8 cellular contexts compared by ENCODE assay signal in genomic region chr7:139358541-139359365, GRCh38. TPM values are rescaled to one million over a fixed set of nuclear protein-coding genes. Genes with fewer than 3 reads are reported as not detected.
DNase-seq lines count a peak whose midpoint lies in the region; ATAC-seq and TF ChIP-seq lines count a peak whose summit lies in the region.

No MANE protein-coding gene starts in this region.

- peak overlapping the region; percentile 97 for H3K4me3 ChIP-seq in CD8-positive, alpha-beta T cell (ENCODE audit: low read depth, low read length)
- peak overlapping the region; percentile 99 for H3K4me3 ChIP-seq in HUES6 (ENCODE audit: low read depth, low read length)
- H3K4me3 ChIP-seq in liver (ENCODE audit: low read depth in 1 of 3, low read length in 3 of 3), result peak overlapping the region; percentile 94 to 98 (median 96)

- H3K4me1 Mint-ChIP-seq in CD8-positive, alpha-beta T cell (ENCODE audit: low read depth), result peaks cover 35% of the 10 kb centered on the region
- peaks cover 29% of the 10 kb centered on the region for H3K4me1 Mint-ChIP-seq in T-helper 2 cell treated with Interferon-gamma antibody and Interleukin-4, amounts not matched to agents 5 μg/mL and 100 μg/mL, for 36 hours (ENCODE audit: low read depth)
- peaks cover 39% of the 10 kb centered on the region for H3K4me1 Mint-ChIP-seq in central memory CD8-positive, alpha-beta T cell

- peak in 4 of 7 experiments; percentile 24 to 52 (median 29) for DNase-seq in CD8-positive, alpha-beta T cell
- peak; percentile 29 for DNase-seq in T-helper 2 cell treated with Interferon-gamma antibody and Interleukin-4, amounts not matched to agents 5 μg/mL and 100 μg/mL, for 36 hours (ENCODE audit: low spot score)
- no peak for DNase-seq in central memory CD8-positive, alpha-beta T cell (ENCODE audit: low spot score in 2 of 2)
- peak; percentile 29 to 30 for DNase-seq in stimulated activated CD8-positive, alpha-beta memory T cell treated with anti-CD3 and anti-CD28 coated beads, Interleukin-15, amount 100 ng/mL, for 48 hours (ENCODE audit: low read depth in 2 of 2)
- no peak for DNase-seq in effector CD8-positive, alpha-beta T cell (lab: John Stamatoyannopoulos, UW)

- intact Hi-C loops in CD8-positive, alpha-beta T cell (cut with DNase I, micrococcal nuclease), result loop anchor here (1.0 to 10.0 kb wide), 7 partner anchors 18 to 1354 kb away; partner anchors contain the start of genes CREB3L2 (in 1 of the 2), HIPK2 (in 1 of the 2), PARP12 (in 1 of the 2) and TRIM24 (in 1 of the 2)

- H3K9ac ChIP-seq in HUES6 (ENCODE audit: low read length), result peak overlapping the region; percentile 98
- H3K9ac ChIP-seq in liver (ENCODE audit: low read depth in 1 of 2, low read length in 2 of 2), result peak overlapping the region; percentile 70 to 95

- no peaks in the 10 kb centered on the region for H3K9me3 ChIP-seq in CD8-positive, alpha-beta T cell (ENCODE audit: low read length)
- H3K9me3 ChIP-seq in HUES6 (ENCODE audit: control insufficient read depth, insufficient read depth, low read depth, low read length) (no peaks in the 10 kb centered on the region), liver (ENCODE audit: control insufficient read depth in 4 of 4, low read length in 3 of 4) (no peaks in the 10 kb centered on the region)

- H3K36me3 ChIP-seq in CD8-positive, alpha-beta T cell (ENCODE audit: insufficient read depth, low read length), result no peaks in the 10 kb centered on the region
- H3K36me3 ChIP-seq in HUES6 (ENCODE audit: control insufficient read depth, insufficient read depth, low read length) (no peaks in the 10 kb centered on the region; the same call in 1 of the 2 replicates), liver (ENCODE audit: control insufficient read depth in 4 of 4, insufficient read depth in 3 of 4, low read depth in 1 of 4, low read length in 3 of 4) (peaks cover 0 to 6% (median 0%) of the 10 kb centered on the region in 4 donors)

- whole genome bisulfite sequencing in liver, result 4% methylated on average over 39 of the region's 39 CpGs

- peak overlapping the region; percentile 93 for H3K27ac ChIP-seq in CD8-positive, alpha-beta T cell (ENCODE audit: low read depth, low read length)
- H3K27ac ChIP-seq in HUES6 (ENCODE audit: low read depth, low read length) (peak overlapping the region; percentile 90), liver (ENCODE audit: low read depth in 1 of 2, low read length in 2 of 2) (peak overlapping the region; percentile 97 to 100)

- POLR2A ChIA-PET in CD8-positive, alpha-beta T cell (lab: Charles Lee), result interaction anchor here (1.0 to 2.7 kb wide), 7 partner anchors 12 to 262 kb away, joined by 3 to 37 read pairs (median 3); partner anchors contain the start of gene FMC1

- CTCF ChIA-PET in CD8-positive, alpha-beta T cell (lab: Charles Lee), result interaction anchor here (2.5 kb wide), 1 partner anchor 19 kb away, joined by 9 read pairs; no protein-coding TSS in a partner anchor

- TF ChIP-seq RAD21 in liver (IDR thresholded peaks at IDR 0.05), result no peak

- peaks cover 28% of the 10 kb centered on the region for H3K4me1 ChIP-seq in CD8-positive, alpha-beta T cell (ENCODE audit: insufficient read depth, low read length)
- H3K4me1 ChIP-seq in HUES6 (ENCODE audit: control insufficient read depth, insufficient read depth, low read length) (peaks cover 13% of the 10 kb centered on the region), liver (ENCODE audit: control insufficient read depth in 4 of 4, insufficient read depth in 4 of 4, low read length in 3 of 4) (peaks cover 8 to 32% (median 19%) of the 10 kb centered on the region in 4 donors)

- ATAC-seq in CD8-positive, alpha-beta T cell, result peak; percentile 8
- peak; percentile 8 for ATAC-seq in GM19438 (IDR thresholded peaks at IDR 0.05; ENCODE audit: low read depth, unreplicated experiment)
- peak; percentile 17 for ATAC-seq in central memory CD8-positive, alpha-beta T cell (replicated peaks; ENCODE audit: extremely low read depth, poor library complexity, severe bottlenecking)

- peak overlapping the region; percentile 100 for H3K27ac Mint-ChIP-seq in CD8-positive, alpha-beta T cell
- H3K27ac Mint-ChIP-seq in T-helper 2 cell treated with Interferon-gamma antibody and Interleukin-4, amounts not matched to agents 5 μg/mL and 100 μg/mL, for 36 hours, result peak overlapping the region; percentile 100
- H3K27ac Mint-ChIP-seq in central memory CD8-positive, alpha-beta T cell (ENCODE audit: low read depth), result peak overlapping the region; percentile 96

- H3K27me3 ChIP-seq in CD8-positive, alpha-beta T cell (ENCODE audit: insufficient read depth, low read length), result no peaks in the 10 kb centered on the region
- no peaks in the 10 kb centered on the region for H3K27me3 ChIP-seq in HUES6 (ENCODE audit: control insufficient read depth, insufficient read depth, low read length)
- no peaks in the 10 kb centered on the region for H3K27me3 ChIP-seq in liver (ENCODE audit: control insufficient read depth in 4 of 4, insufficient read depth in 4 of 4, low read length in 3 of 4)

- peak overlapping the region; percentile 99 for H3K4me3 Mint-ChIP-seq in CD8-positive, alpha-beta T cell
- peak overlapping the region; percentile 97 for H3K4me3 Mint-ChIP-seq in T-helper 2 cell treated with Interferon-gamma antibody and Interleukin-4, amounts not matched to agents 5 μg/mL and 100 μg/mL, for 36 hours
- peak overlapping the region; percentile 98 for H3K4me3 Mint-ChIP-seq in central memory CD8-positive, alpha-beta T cell

- no peaks in the 10 kb centered on the region for H3K9me3 Mint-ChIP-seq in CD8-positive, alpha-beta T cell
- no peaks in the 10 kb centered on the region for H3K9me3 Mint-ChIP-seq in T-helper 2 cell treated with Interferon-gamma antibody and Interleukin-4, amounts not matched to agents 5 μg/mL and 100 μg/mL, for 36 hours
- H3K9me3 Mint-ChIP-seq in central memory CD8-positive, alpha-beta T cell, result no peaks in the 10 kb centered on the region

- TF ChIP-seq CTCF in CD8-positive, alpha-beta T cell (IDR thresholded peaks at IDR 0.05), result no peak
- no peak for TF ChIP-seq CTCF in liver (IDR thresholded peaks at IDR 0.05; ENCODE audit: low read depth, low read length, missing input control)

- H3K36me3 Mint-ChIP-seq in CD8-positive, alpha-beta T cell, result peaks cover 25% of the 10 kb centered on the region
- peaks cover 22% of the 10 kb centered on the region for H3K36me3 Mint-ChIP-seq in T-helper 2 cell treated with Interferon-gamma antibody and Interleukin-4, amounts not matched to agents 5 μg/mL and 100 μg/mL, for 36 hours (ENCODE audit: low read depth)
- peaks cover 28% of the 10 kb centered on the region for H3K36me3 Mint-ChIP-seq in central memory CD8-positive, alpha-beta T cell (ENCODE audit: insufficient read depth)

- no peaks in the 10 kb centered on the region for H3K27me3 Mint-ChIP-seq in CD8-positive, alpha-beta T cell (ENCODE audit: low read depth)
- H3K27me3 Mint-ChIP-seq in T-helper 2 cell treated with Interferon-gamma antibody and Interleukin-4, amounts not matched to agents 5 μg/mL and 100 μg/mL, for 36 hours (ENCODE audit: low read depth), result no peaks in the 10 kb centered on the region
- H3K27me3 Mint-ChIP-seq in central memory CD8-positive, alpha-beta T cell, result no peaks in the 10 kb centered on the region

TF ChIP-seq in liver, 16 proteins besides CTCF, POLR2A, EP300 and RAD21:
- no peak for TF ChIP-seq HNF4G (IDR thresholded peaks at IDR 0.05)
- TF ChIP-seq RXRA (IDR thresholded peaks at IDR 0.05), result peak in 1 of 2 donors; percentile 29

RNA-seq across cellular contexts. Expression of gene LUC7L2, which starts 0.9 kb away (rescaled TPM):
- 100 to 1,000 TPM; 171 to 192 TPM for total RNA-seq in CD8-positive, alpha-beta T cell
- 10 to 100 TPM; 28.2 to 38.9 TPM for total RNA-seq in liver
- polyA plus RNA-seq in liver, result 10 to 100 TPM; 16.2 to 17.5 TPM

RNA-seq across cellular contexts. Expression of gene FMC1, which starts 17.6 kb away (rescaled TPM):
- total RNA-seq in CD8-positive, alpha-beta T cell, result 1 to 10 TPM; 1.2 to 3.0 TPM
- 10 to 100 TPM in 1 of 2 donors, 1 to 10 TPM in 1; 5.5 to 11.1 TPM for total RNA-seq in liver
- polyA plus RNA-seq in liver, result 10 to 100 TPM; 10.0 to 76.3 TPM

Comparison
In these comparisons a context has a peak if more than half of its experiments do, and no peak if none do; other contexts are left out.
1. DNase-seq: peak in CD8-positive, alpha-beta T cell (4 of 7), T-helper 2 cell treated with Interferon-gamma antibody and Interleukin-4, amounts not matched to agents 5 μg/mL and 100 μg/mL, for 36 hours (single experiment) and stimulated activated CD8-positive, alpha-beta memory T cell treated with anti-CD3 and anti-CD28 coated beads, Interleukin-15, amount 100 ng/mL, for 48 hours (2 of 2); none in central memory CD8-positive, alpha-beta T cell (0 of 2) and effector CD8-positive, alpha-beta T cell (single experiment).
2. RNA of gene LUC7L2, which starts 0.9 kb away (total RNA-seq): 171 to 192 TPM in CD8-positive, alpha-beta T cell; 28.2 to 38.9 TPM in liver; every median in the first group is over 4 times any median in the second.
3. Peak in every context shown above with its lines, with median percentiles within 50 percentile points of each other: ATAC-seq, H3K27ac ChIP-seq, H3K4me3 ChIP-seq, H3K27ac Mint-ChIP-seq and H3K4me3 Mint-ChIP-seq.